In genomic region chr20:45934046-45934586, GRCh38 we compare ENCODE assay signal across 1 cellular context.
A peak's percentile ranks its signal among the peaks of the same experiment; 100 is the strongest.
TF ChIP-seq lines count a peak whose summit lies in the region.

No MANE protein-coding gene starts in this region.

TF ChIP-seq in HepG2, 621 proteins besides CTCF, POLR2A, EP300 and RAD21 (continued from another document and continues in another):
- TF ChIP-seq CREB1 (IDR thresholded peaks at IDR 0.05) (peak; percentile 83), CREB1 (CRISPR knock-in tag; IDR thresholded peaks at IDR 0.05) (peak; percentile 64), HMGA1 (CRISPR knock-in tag; conservative IDR thresholded peaks at IDR 0.05) (no peak), MYC (CRISPR knock-in tag; IDR thresholded peaks at IDR 0.05; ENCODE audit: borderline replicate concordance) (no peak), ZNF720 (CRISPR knock-in tag; IDR thresholded peaks at IDR 0.05) (no peak), EED (CRISPR knock-in tag; IDR thresholded peaks at IDR 0.05) (peak; percentile 12; the same call in 1 of the 2 replicates), HNRNPLL (IDR thresholded peaks at IDR 0.05; ENCODE audit: low read depth, low read length, poor library complexity, severe bottlenecking) (no peak), ETV5 (CRISPR knock-in tag; IDR thresholded peaks at IDR 0.05; ENCODE audit: borderline replicate concordance) (peak; percentile 85), AKNA (CRISPR knock-in tag; IDR thresholded peaks at IDR 0.05; ENCODE audit: borderline replicate concordance) (no peak), ASH2L (IDR thresholded peaks at IDR 0.05; ENCODE audit: insufficient read length, low read depth, low read length) (peak; percentile 37), TFDP1 (CRISPR knock-in tag; IDR thresholded peaks at IDR 0.05; ENCODE audit: borderline replicate concordance) (peak; percentile 17; the same call in 1 of the 2 replicates), ZNF292 (CRISPR knock-in tag; IDR thresholded peaks at IDR 0.05; ENCODE audit: borderline replicate concordance, low read depth) (0 out of 2 replicates have a peak, but pooled peaks have one; percentile 19), TERF1 (CRISPR knock-in tag; IDR thresholded peaks at IDR 0.05) (0 out of 2 replicates have a peak, but pooled peaks have one; percentile 57), ZNF687 (CRISPR knock-in tag; IDR thresholded peaks at IDR 0.05) (peak; percentile 88; the same call in 1 of the 2 replicates), THAP9 (CRISPR knock-in tag; IDR thresholded peaks at IDR 0.05; ENCODE audit: borderline replicate concordance) (no peak), HBP1 (CRISPR knock-in tag; IDR thresholded peaks at IDR 0.05; ENCODE audit: low read depth) (peak; percentile 13; the same call in 1 of the 2 replicates), PATZ1 (CRISPR knock-in tag; IDR thresholded peaks at IDR 0.05) (peak; percentile 78; the same call in 1 of the 2 replicates), GPN1 (CRISPR knock-in tag; IDR thresholded peaks at IDR 0.05; ENCODE audit: borderline replicate concordance) (no peak), ZNF724P (CRISPR knock-in tag; IDR thresholded peaks at IDR 0.05; ENCODE audit: borderline replicate concordance) (peak; percentile 26; the same call in 1 of the 2 replicates), HIVEP1 (CRISPR knock-in tag; IDR thresholded peaks at IDR 0.05) (peak; percentile 97; the same call in 1 of the 2 replicates), ARNT (IDR thresholded peaks at IDR 0.05) (no peak), REL (CRISPR knock-in tag; conservative IDR thresholded peaks at IDR 0.05) (peak; percentile 39), ZNF841 (CRISPR knock-in tag; IDR thresholded peaks at IDR 0.05; ENCODE audit: borderline replicate concordance) (0 out of 2 replicates have a peak, but pooled peaks have one; percentile 9), SSRP1 (CRISPR knock-in tag; IDR thresholded peaks at IDR 0.05) (peak; percentile 27; the same call in 1 of the 2 replicates), RNF219 (CRISPR knock-in tag; IDR thresholded peaks at IDR 0.05) (peak; percentile 86; the same call in 1 of the 2 replicates), GTF3A (CRISPR knock-in tag; conservative IDR thresholded peaks at IDR 0.05) (peak; percentile 73; the same call in 1 of the 2 replicates), ZHX1 (CRISPR knock-in tag; IDR thresholded peaks at IDR 0.05; ENCODE audit: low read depth) (no peak; the same call in 1 of the 2 replicates)
